ENCODE assay signal across 33 cellular contexts in genomic region chr5:29992248-29992647, GRCh38.
DNase-seq lines count a peak whose midpoint lies in the region; ATAC-seq, FAIRE-seq and TF ChIP-seq lines count a peak whose summit lies in the region.
"Had no signal": no experiment of that assay in that cellular context is flagged by ENCODE, and none has a peak within 500 bp of the region (broad histone marks: within the 10 kb centered on the region; RNA-seq: fewer than 3 reads in every experiment).

No MANE protein-coding gene starts in this region.

- H3K9ac ChIP-seq in HepG2 (ENCODE audit: insufficient read depth, low read depth, low read length) (no peak overlapping the region), K562 (ENCODE audit: insufficient read depth in 1 of 2, low read depth in 2 of 2, low read length in 2 of 2) (no peak overlapping the region)
- H3K9ac ChIP-seq: BLaER1; BLaER1 treated with 17β-estradiol and CSF1 and Interleukin-3, amounts not matched to agents 10 nM and 100 nM had no signal

- TF ChIP-seq CTCF in HepG2 (CRISPR knock-in tag; IDR thresholded peaks at IDR 0.05) (no peak), right lobe of liver (IDR thresholded peaks at IDR 0.05) (no peak), K562 (IDR thresholded peaks at IDR 0.05 in 2 of 3, conservative IDR thresholded peaks at IDR 0.05 in 1 of 3; ENCODE audit: insufficient read depth in 2 of 3, low read depth in 1 of 3, low read length in 3 of 3) (no peak), A673 (conservative IDR thresholded peaks at IDR 0.05; ENCODE audit: low read depth, low read length) (no peak)

- 0% methylated on average over 1 of the region's 1 CpG for WGBS in HepG2 (ENCODE audit: low lambda C conversion rate)
- WGBS in right lobe of liver (ENCODE audit: insufficient coverage, low coverage, low lambda C conversion rate, missing lambda C conversion rate): 36% methylated on average over 1 of the region's 1 CpG
- WGBS in K562 (ENCODE audit: insufficient coverage, low coverage, missing lambda C conversion rate): 16% methylated on average over 1 of the region's 1 CpG

- BruUV-seq in HepG2 (replicated peaks; lab: Mats Ljungman, UMichigan): no TSS peak
- no TSS peak for BruUV-seq in K562 (replicated peaks; lab: Mats Ljungman, UMichigan)
- no TSS peak for BruUV-seq in A673 (replicated peaks; lab: Mats Ljungman, UMichigan)

- ATAC-seq in HepG2: no peak
- no peak for ATAC-seq in right lobe of liver
- no peak for ATAC-seq in K562
- no peak for ATAC-seq in HG02610 (IDR thresholded peaks at IDR 0.05; ENCODE audit: unreplicated experiment)
- ATAC-seq: A549; CD8-positive, alpha-beta T cell had no signal

- intact Hi-C loops in HepG2 (cut with micrococcal nuclease; ENCODE audit: unreplicated experiment) (no loop called here), right lobe of liver (cut with DNase I) (no loop called here), K562 (cut with micrococcal nuclease) (no loop called here), A673 (cut with micrococcal nuclease; ENCODE audit: unreplicated experiment) (no loop called here)

- H3K79me2 ChIP-seq in HepG2 (ENCODE audit: insufficient read depth, low read length) (no peaks in the 10 kb centered on the region), K562 (ENCODE audit: control insufficient read depth, insufficient read depth, low read length) (no peaks in the 10 kb centered on the region)

- H3K9me1 ChIP-seq in K562 (ENCODE audit: control insufficient read depth, insufficient read depth, low read length): no peaks in the 10 kb centered on the region

- no peak for FAIRE-seq in HepG2 (lab: Jason Lieb, UNC)
- FAIRE-seq in K562 (lab: Jason Lieb, UNC): no peak
- peak; percentile 31 for FAIRE-seq in frontal cortex (lab: Jason Lieb, UNC)
- FAIRE-seq: A204.1, A549, D721Med had no signal

- H3K4me2 ChIP-seq in HepG2 (ENCODE audit: low read depth, low read length) (no peak overlapping the region), K562 (ENCODE audit: insufficient read depth, low read length) (no peak overlapping the region)
- H3K4me2 ChIP-seq: A549; BLaER1; BLaER1 treated with 17β-estradiol and CSF1 and Interleukin-3, amounts not matched to agents 10 nM and 100 nM had no signal

- TF ChIP-seq POLR2A in HepG2 (IDR thresholded peaks at IDR 0.05; ENCODE audit: insufficient read depth in 1 of 2, low read depth in 2 of 2, low read length in 2 of 2) (no peak), right lobe of liver (IDR thresholded peaks at IDR 0.05) (no peak), K562 (conservative IDR thresholded peaks at IDR 0.05) (no peak)

- POLR2A ChIA-PET in HepG2 (lab: Yijun Ruan, JAX) (no interaction called here), K562 (lab: Yijun Ruan, JAX) (no interaction called here), A673 (lab: Charles Lee; ENCODE audit: low non-redundant PET) (no interaction called here)

- CTCF ChIA-PET in HepG2 (lab: Yijun Ruan, JAX; ENCODE audit: low intra/inter-chr PET ratio, low total read pairs): no interaction called here
- CTCF ChIA-PET in K562 (lab: Yijun Ruan, JAX; ENCODE audit: low intra/inter-chr PET ratio): no interaction called here
- CTCF ChIA-PET in A673 (lab: Charles Lee): no interaction called here

- H3K4me1 ChIP-seq in HepG2 (ENCODE audit: insufficient read depth, low read length): no peaks in the 10 kb centered on the region
- no peaks in the 10 kb centered on the region for H3K4me1 ChIP-seq in right lobe of liver
- no peaks in the 10 kb centered on the region for H3K4me1 ChIP-seq in K562 (replicated peaks in 1 of 2; ENCODE audit: control insufficient read depth in 2 of 2, insufficient read depth in 2 of 2, low read length in 2 of 2)
- H3K4me1 ChIP-seq in A673 (ENCODE audit: insufficient read depth, low read length, poor library complexity, severe bottlenecking): peaks cover 4% of the 10 kb centered on the region
- H3K4me1 ChIP-seq: A549; BE2C; BLaER1; BLaER1 treated with 17β-estradiol and CSF1 and Interleukin-3, amounts not matched to agents 10 nM and 100 nM; Caco-2 had no signal

- H4K20me1 ChIP-seq in HepG2 (ENCODE audit: insufficient read depth, low read length) (no peaks in the 10 kb centered on the region), K562 (replicated peaks; ENCODE audit: control insufficient read depth, insufficient read depth, low read length) (no peaks in the 10 kb centered on the region)
- H4K20me1 ChIP-seq: BLaER1; BLaER1 treated with 17β-estradiol and CSF1 and Interleukin-3, amounts not matched to agents 10 nM and 100 nM had no signal

- DNase-seq in HepG2 (ENCODE audit: low spot score): no peak
- DNase-seq in right lobe of liver: no peak
- DNase-seq in K562 (ENCODE audit: extremely low read depth in 1 of 4, low spot score in 3 of 4): no peak
- DNase-seq in frontal cortex (ENCODE audit: low spot score in 2 of 2): no peak
- DNase-seq in A673 (ENCODE audit: low spot score): no peak
- DNase-seq: 8988T; ACHN; AML-193; BE2C; C1 segment of cervical spinal cord; Caco-2; Calu3; CD4-positive, alpha-beta memory T cell; CD4-positive, alpha-beta T cell; CD4-positive, CD25-positive, alpha-beta regulatory T cell; CD8-positive, alpha-beta memory T cell; CD8-positive, alpha-beta T cell; COR-L47; DMS 273 treated with DMSO at 0.1 percent for 48 hours; DMS153; DMS53; DMS79; DMS79 treated with DMSO at 0.1 percent for 48 hours; DND-41; EL had no signal

- H3K27me3 ChIP-seq in HepG2 (ENCODE audit: control insufficient read depth in 1 of 2, insufficient read depth in 2 of 2, low read length in 2 of 2) (no peaks in the 10 kb centered on the region), right lobe of liver (no peaks in the 10 kb centered on the region), K562 (ENCODE audit: control insufficient read depth in 2 of 2, insufficient read depth in 2 of 2, low read length in 2 of 2) (no peaks in the 10 kb centered on the region), A673 (replicated peaks; ENCODE audit: insufficient read depth, low read depth, low read length, poor library complexity) (no peaks in the 10 kb centered on the region)
- H3K27me3 ChIP-seq: BE2C; BLaER1; BLaER1 treated with 17β-estradiol and CSF1 and Interleukin-3, amounts not matched to agents 10 nM and 100 nM had no signal

- TF ChIP-seq EP300 in HepG2 (IDR thresholded peaks at IDR 0.05; ENCODE audit: low read depth in 2 of 2, low read length in 2 of 2) (no peak), HepG2 (CRISPR knock-in tag; IDR thresholded peaks at IDR 0.05; ENCODE audit: borderline replicate concordance) (no peak), K562 (IDR thresholded peaks at IDR 0.05; ENCODE audit: low read length) (no peak)

- H3K9me3 ChIP-seq in HepG2 (ENCODE audit: low read length) (no peaks in the 10 kb centered on the region), right lobe of liver (no peaks in the 10 kb centered on the region), K562 (replicated peaks; ENCODE audit: control insufficient read depth, insufficient read depth, low read depth, low read length) (no peaks in the 10 kb centered on the region), A673 (ENCODE audit: low read depth, low read length, poor library complexity, severe bottlenecking) (no peaks in the 10 kb centered on the region)
- H3K9me3 ChIP-seq: A549; BE2C; BLaER1; BLaER1 treated with 17β-estradiol and CSF1 and Interleukin-3, amounts not matched to agents 10 nM and 100 nM; Caco-2 had no signal

- H3K4me3 ChIP-seq in HepG2 (replicated peaks in 1 of 3; ENCODE audit: insufficient read depth in 1 of 3, low read depth in 2 of 3, low read length in 3 of 3) (no peak overlapping the region), right lobe of liver (no peak overlapping the region), K562 (no peak overlapping the region), A673 (ENCODE audit: low read depth, low read length, poor library complexity, severe bottlenecking) (no peak overlapping the region)
- H3K4me3 ChIP-seq: A549; BLaER1; BLaER1 treated with 17β-estradiol and CSF1 and Interleukin-3, amounts not matched to agents 10 nM and 100 nM had no signal

- H3K36me3 ChIP-seq in HepG2 (replicated peaks in 1 of 2; ENCODE audit: control insufficient read depth in 1 of 2, insufficient read depth in 2 of 2, low read length in 2 of 2) (no peaks in the 10 kb centered on the region), right lobe of liver (no peaks in the 10 kb centered on the region), K562 (ENCODE audit: control insufficient read depth, insufficient read depth, low read length) (no peaks in the 10 kb centered on the region), A673 (ENCODE audit: insufficient read depth, low read length, poor library complexity, severe bottlenecking) (no peaks in the 10 kb centered on the region)
- H3K36me3 ChIP-seq: BE2C; BLaER1; BLaER1 treated with 17β-estradiol and CSF1 and Interleukin-3, amounts not matched to agents 10 nM and 100 nM had no signal

- H2AFZ ChIP-seq in HepG2 (ENCODE audit: low read length): no peak overlapping the region
- H2AFZ ChIP-seq in K562 (ENCODE audit: low read depth, low read length): no peak overlapping the region

- TF ChIP-seq RAD21 in HepG2 (CRISPR knock-in tag; IDR thresholded peaks at IDR 0.05): no peak
- no peak for TF ChIP-seq RAD21 in K562 (CRISPR knock-in tag; conservative IDR thresholded peaks at IDR 0.05 in 1 of 2, IDR thresholded peaks at IDR 0.05 in 1 of 2)

- H3K27ac ChIP-seq in HepG2 (ENCODE audit: extremely low read length, insufficient read depth, low read length) (no peak overlapping the region), right lobe of liver (no peak overlapping the region), K562 (ENCODE audit: extremely low read depth, low read depth, low read length) (no peak overlapping the region), A673 (ENCODE audit: low read depth, low read length, poor library complexity, severe bottlenecking) (no peak overlapping the region)
- H3K27ac ChIP-seq: 22Rv1; A549; BLaER1; BLaER1 treated with 17β-estradiol and CSF1 and Interleukin-3, amounts not matched to agents 10 nM and 100 nM; C4-2B had no signal

- in situ Hi-C loops in HepG2 (cut with HindIII; ENCODE audit: extremely low pct_ligation_motif_present, low pct_unique_long_range_greater_than_20kb) (no loop called here), K562 (cut with MboI) (no loop called here)

TF ChIP-seq in HepG2, 621 proteins besides CTCF, POLR2A, EP300 and RAD21:
- TF ChIP-seq HOXD1 (CRISPR knock-in tag; IDR thresholded peaks at IDR 0.05) (no peak), TRIM24 (CRISPR knock-in tag; IDR thresholded peaks at IDR 0.05) (no peak), ATF7 (IDR thresholded peaks at IDR 0.05) (peak; percentile 17; the same call in 1 of the 2 replicates), ATF7 (CRISPR knock-in tag; IDR thresholded peaks at IDR 0.05) (no peak), ZNF121 (CRISPR knock-in tag; IDR thresholded peaks at IDR 0.05) (no peak)

TF ChIP-seq in K562, 482 proteins besides CTCF, POLR2A, EP300 and RAD21 (continues in another document):
- TF ChIP-seq SLC30A9 (CRISPR knock-in tag; IDR thresholded peaks at IDR 0.05) (no peak), ZSCAN32 (CRISPR knock-in tag; IDR thresholded peaks at IDR 0.05) (peak; percentile 24; the same call in 1 of the 2 replicates), CEBPG (CRISPR knock-in tag; IDR thresholded peaks at IDR 0.05) (no peak), CEBPG (tag; conservative IDR thresholded peaks at IDR 0.05 in 1 of 2, IDR thresholded peaks at IDR 0.05 in 1 of 2) (peak in 1 of 2 experiments; percentile 80; a peak in 2 of 4 replicates), CREBBP (IDR thresholded peaks at IDR 0.05; ENCODE audit: low read depth, low read length) (no peak), ZNF316 (IDR thresholded peaks at IDR 0.05) (0 out of 2 replicates have a peak, but pooled peaks have one; percentile 16)

Comparison
In these comparisons a context has a peak if more than half of its experiments do, and no peak if none do; other contexts are left out.
1. Of the 241 proteins assayed by ChIP-seq in both HepG2 and K562: peak only in HepG2: none; only in K562: CEBPB; in both: none; in neither: 237; mixed calls (peak in some experiments, not most) for 3.